9 cellular contexts compared by ENCODE assay signal in genomic region chr16:30354423-30355143, GRCh38. TPM values are rescaled to one million over a fixed set of nuclear protein-coding genes. Genes with fewer than 3 reads are reported as not detected.
DNase-seq lines count a peak whose midpoint lies in the region; ATAC-seq and TF ChIP-seq lines count a peak whose summit lies in the region.
"Had no signal": no experiment of that assay in that cellular context is flagged by ENCODE, and none has a peak within 500 bp of the region (broad histone marks: within the 10 kb centered on the region; RNA-seq: fewer than 3 reads in every experiment).

No MANE protein-coding gene starts in this region.

- peaks cover 45% of the 10 kb centered on the region for H3K36me3 ChIP-seq in CD4-positive, alpha-beta memory T cell (ENCODE audit: insufficient read depth, low read length)
- H3K36me3 ChIP-seq in H7 (replicated peaks; ENCODE audit: control insufficient read depth, insufficient read depth, low read length) (peaks cover 29% of the 10 kb centered on the region), parathyroid adenoma (ENCODE audit: control insufficient read depth, insufficient read depth, low read length) (no peaks in the 10 kb centered on the region)

- H3K9ac ChIP-seq in parathyroid adenoma = peak overlapping the region; percentile 68

- ATAC-seq in T-helper 17 cell = peak; percentile 42
- no peak for ATAC-seq in HG02840 (IDR thresholded peaks at IDR 0.05; ENCODE audit: low FRiP score, unreplicated experiment)

- H3K27ac Mint-ChIP-seq in CD4-positive, alpha-beta memory T cell = peak overlapping the region; percentile 96 to 99 (median 98)
- H3K27ac Mint-ChIP-seq in T-helper 17 cell = peak overlapping the region; percentile 96

- no peaks in the 10 kb centered on the region for H3K27me3 ChIP-seq in CD4-positive, alpha-beta memory T cell (ENCODE audit: insufficient read depth, low read length)
- H3K27me3 ChIP-seq in H7 (ENCODE audit: control insufficient read depth, insufficient read depth, low read length) (no peaks in the 10 kb centered on the region), parathyroid adenoma (ENCODE audit: control insufficient read depth, insufficient read depth, low read length) (no peaks in the 10 kb centered on the region)

- H3K9me3 Mint-ChIP-seq in CD4-positive, alpha-beta memory T cell = no peaks in the 10 kb centered on the region

- H3K79me2 ChIP-seq in parathyroid adenoma = no peaks in the 10 kb centered on the region

- peaks cover 15 to 47% (median 27%) of the 10 kb centered on the region in 4 donors for H3K4me1 Mint-ChIP-seq in CD4-positive, alpha-beta memory T cell
- H3K4me1 Mint-ChIP-seq in T-helper 17 cell = peaks cover 30% of the 10 kb centered on the region

- no peaks in the 10 kb centered on the region for H3K9me3 ChIP-seq in CD4-positive, alpha-beta memory T cell (ENCODE audit: control insufficient read depth in 1 of 2, low read length in 2 of 2)
- no peaks in the 10 kb centered on the region for H3K9me3 ChIP-seq in T-helper 17 cell (ENCODE audit: control insufficient read depth, low read length, poor library complexity, severe bottlenecking)
- no peaks in the 10 kb centered on the region for H3K9me3 ChIP-seq in parathyroid adenoma (ENCODE audit: control insufficient read depth, low read length)

- intact Hi-C loops in CD4-positive, alpha-beta memory T cell (cut with micrococcal nuclease) = loop anchor here (1.0 to 2.0 kb wide), 4 partner anchors 16 to 41 kb away; partner anchors contain the start of genes TBC1D10B and ZNF48

- H3K4me2 ChIP-seq in parathyroid adenoma (ENCODE audit: low read length) = peak overlapping the region; percentile 85

- POLR2A ChIA-PET in CD4-positive, alpha-beta memory T cell (lab: Charles Lee; ENCODE audit: partially characterized antibody) = interaction anchor here (0.8 to 7.2 kb wide), 11 partner anchors 8 to 278 kb away, joined by 3 to 59 read pairs (median 11); partner anchors contain the start of genes DCTPP1, SEPTIN1, TBC1D10B and ZNF48

- H2AFZ ChIP-seq in parathyroid adenoma = peak overlapping the region; percentile 82

- peaks cover 32% of the 10 kb centered on the region for H3K4me1 ChIP-seq in CD4-positive, alpha-beta memory T cell (ENCODE audit: insufficient read depth, low read length)
- H3K4me1 ChIP-seq in parathyroid adenoma = peaks cover 6% of the 10 kb centered on the region

- CTCF ChIA-PET in CD4-positive, alpha-beta memory T cell (lab: Charles Lee; ENCODE audit: partially characterized antibody) = interaction anchor here (0.8 to 3.0 kb wide), 3 partner anchors 10 to 55 kb away, joined by 3 to 8 read pairs (median 7); no protein-coding TSS in a partner anchor

- no peaks in the 10 kb centered on the region for H3K27me3 Mint-ChIP-seq in CD4-positive, alpha-beta memory T cell
- H3K27me3 Mint-ChIP-seq in T-helper 17 cell = no peaks in the 10 kb centered on the region

- peak in 1 of 5 donors; percentile 50 for DNase-seq in CD4-positive, alpha-beta memory T cell
- DNase-seq in H7 = peak; percentile 86
- no peak for DNase-seq in T-helper 17 cell
- DNase-seq in fibroblast of villous mesenchyme (ENCODE audit: low read depth) = no peak
- DNase-seq in stimulated activated CD4-positive, alpha-beta T cell treated with anti-CD3 and anti-CD28 coated beads, Interleukin-2, amount 100 ng/mL, for 48 hours = no peak
- no peak for DNase-seq in GM20000 (ENCODE audit: low spot score)

- peaks cover 18 to 72% of the 10 kb centered on the region in 2 donors for H3K36me3 Mint-ChIP-seq in CD4-positive, alpha-beta memory T cell
- no peaks in the 10 kb centered on the region for H3K36me3 Mint-ChIP-seq in T-helper 17 cell (ENCODE audit: low read depth)

- TF ChIP-seq CTCF in fibroblast of villous mesenchyme (IDR thresholded peaks at IDR 0.05; ENCODE audit: insufficient read depth, low read depth, low read length) = no peak
- TF ChIP-seq CTCF in parathyroid adenoma (IDR thresholded peaks at IDR 0.05) = no peak
- TF ChIP-seq CTCF in GM20000 (IDR thresholded peaks at IDR 0.05; ENCODE audit: extremely low read depth, missing control alignments) = no peak

- peak overlapping the region; percentile 90 to 98 (median 96) for H3K4me3 Mint-ChIP-seq in CD4-positive, alpha-beta memory T cell
- H3K4me3 Mint-ChIP-seq in T-helper 17 cell = peak overlapping the region; percentile 97

- peak overlapping the region; percentile 95 for H3K27ac ChIP-seq in CD4-positive, alpha-beta memory T cell (ENCODE audit: low read depth, low read length)
- peak overlapping the region; percentile 96 for H3K27ac ChIP-seq in parathyroid adenoma

- H3K4me3 ChIP-seq in CD4-positive, alpha-beta memory T cell (ENCODE audit: low read length in 2 of 2) = peak overlapping the region; percentile 94 to 98
- peak overlapping the region; percentile 98 for H3K4me3 ChIP-seq in H7 (ENCODE audit: insufficient read depth, low read depth, low read length)
- peak overlapping the region; percentile 97 for H3K4me3 ChIP-seq in fibroblast of villous mesenchyme (ENCODE audit: low read depth, low read length)
- H3K4me3 ChIP-seq in parathyroid adenoma (ENCODE audit: low read depth, low read length) = peak overlapping the region; percentile 90

RNA-seq across cellular contexts. Expression of gene CD2BP2, which starts 0.5 kb away (rescaled TPM):
- total RNA-seq in CD4-positive, alpha-beta memory T cell = 10 to 100 TPM; 72.9 to 79.4 TPM
- polyA plus RNA-seq in CD4-positive, alpha-beta memory T cell = 10 to 100 TPM; 23.7 to 24.4 TPM
- 44.2 and 45.2 TPM in 2 replicates for total RNA-seq in H7 (2014; rRNA removed; shearing (Covaris generic))
- total RNA-seq in T-helper 17 cell (10 to 100 TPM; 35.5 to 44.8 TPM), fibroblast of villous mesenchyme (35.1 and 40.6 TPM in 2 replicates)

RNA-seq across cellular contexts. Expression of gene TBC1D10B, which starts 15.7 kb away (rescaled TPM):
- total RNA-seq in CD4-positive, alpha-beta memory T cell = 10 to 100 TPM; 47.0 to 55.3 TPM
- polyA plus RNA-seq in CD4-positive, alpha-beta memory T cell = 10 to 100 TPM in 1 of 2 donors, 1 to 10 TPM in 1; 8.5 to 16.1 TPM
- 35.8 and 38.4 TPM in 2 replicates for total RNA-seq in H7 (2014; rRNA removed; shearing (Covaris generic))
- total RNA-seq in T-helper 17 cell (10 to 100 TPM; 27.4 to 28.8 TPM), fibroblast of villous mesenchyme (37.1 and 37.7 TPM in 2 replicates)

RNA-seq across cellular contexts. Expression of gene MYL11, which starts 20.0 kb away (rescaled TPM):
- 1 to 10 TPM in 1 of 2 experiments, not detected in 1; 1.3 TPM for total RNA-seq in CD4-positive, alpha-beta memory T cell
- 1 to 10 TPM in 1 of 2 donors, not detected in 1; 1.1 TPM for polyA plus RNA-seq in CD4-positive, alpha-beta memory T cell
- total RNA-seq in H7 (2014; rRNA removed; shearing (Covaris generic)) = 3.4 TPM in 1 of 2 replicates, not detected in the other
- total RNA-seq in T-helper 17 cell (1 to 10 TPM in 1 of 2 donors, not detected in 1; 1.8 TPM), fibroblast of villous mesenchyme (not detected in 2 replicates)
- total RNA-seq: NCI-H460 had no signal

RNA-seq across cellular contexts. Expression of gene SEPTIN1, which starts 27.8 kb away (rescaled TPM):
- total RNA-seq in CD4-positive, alpha-beta memory T cell = 100 to 1,000 TPM; 198 to 206 TPM
- polyA plus RNA-seq in CD4-positive, alpha-beta memory T cell = 100 to 1,000 TPM; 210 to 212 TPM
- 0.18 and 0.80 TPM in 2 replicates for total RNA-seq in H7 (2014; rRNA removed; shearing (Covaris generic))
- total RNA-seq in T-helper 17 cell = 100 to 1,000 TPM; 192 to 220 TPM
- total RNA-seq in fibroblast of villous mesenchyme = 0.43 TPM in 1 of 2 replicates, not detected in the other
- total RNA-seq: NCI-H460 had no signal

RNA-seq across cellular contexts. Expression of gene ZNF48, which starts 40.6 kb away (rescaled TPM):
- 10 to 100 TPM; 15.8 to 16.7 TPM for total RNA-seq in CD4-positive, alpha-beta memory T cell
- polyA plus RNA-seq in CD4-positive, alpha-beta memory T cell = 10 to 100 TPM in 1 of 2 donors, 1 to 10 TPM in 1; 5.5 to 10.7 TPM
- total RNA-seq in H7 (2014; rRNA removed; shearing (Covaris generic)) = 38.8 and 46.3 TPM in 2 replicates
- total RNA-seq in T-helper 17 cell (1 to 10 TPM; 6.2 to 6.7 TPM), fibroblast of villous mesenchyme (10.4 and 12.6 TPM in 2 replicates)
